ENCODE assay signal across 8 cellular contexts in genomic region chr19:38655148-38655824, GRCh38. TPM values are rescaled to one million over a fixed set of nuclear protein-coding genes. Genes with fewer than 3 reads are reported as not detected.
A peak's percentile ranks its signal among the peaks of the same experiment; 100 is the strongest.
DNase-seq lines count a peak whose midpoint lies in the region; ATAC-seq and TF ChIP-seq lines count a peak whose summit lies in the region.

No MANE protein-coding gene starts in this region.

- H3K4me1 ChIP-seq in Loucy (ENCODE audit: insufficient read depth, low read length, poor library complexity, severe bottlenecking) (peaks cover 86% of the 10 kb centered on the region), mammary epithelial cell (ENCODE audit: insufficient read depth, low read length) (peaks cover 94% of the 10 kb centered on the region), ovary (ENCODE audit: insufficient read depth) (peaks cover 52% of the 10 kb centered on the region)

- H4K20me1 ChIP-seq in Loucy (ENCODE audit: insufficient read depth, low read length, poor library complexity, severe bottlenecking) (peaks cover 95% of the 10 kb centered on the region), mammary epithelial cell (ENCODE audit: insufficient read depth, low read length) (no peaks in the 10 kb centered on the region)

- peak overlapping the region; percentile 100 for H3K27ac Mint-ChIP-seq in Calu3 (ENCODE audit: unreplicated experiment)

- H3K27ac ChIP-seq in mammary epithelial cell (ENCODE audit: insufficient read depth, low read depth, low read length) (peak overlapping the region; percentile 100), ovary (peak overlapping the region; percentile 28 to 72)

- H3K36me3 Mint-ChIP-seq in Calu3 (ENCODE audit: insufficient read depth, unreplicated experiment), result peaks cover 100% of the 10 kb centered on the region

- in situ Hi-C loops in mammary epithelial cell (cut with MboI; ENCODE audit: low sequenced_read_pairs in 2 of 2), result loop anchor here in 1 of 2 donors (5.0 kb wide), 1 partner anchor 37 kb away; no protein-coding TSS in a partner anchor

- dilution Hi-C loops in mammary epithelial cell (cut with HindIII; ENCODE audit: low sequenced_read_pairs), result loop anchor here (5.0 kb wide), 1 partner anchor 57 kb away; no protein-coding TSS in a partner anchor

- TF ChIP-seq EP300 in ovary (IDR thresholded peaks at IDR 0.05), result no peak

- no peaks in the 10 kb centered on the region for H3K27me3 ChIP-seq in Loucy (ENCODE audit: insufficient read depth, low read length, poor library complexity, severe bottlenecking)
- no peaks in the 10 kb centered on the region for H3K27me3 ChIP-seq in mammary epithelial cell (ENCODE audit: insufficient read depth, low read length)
- no peaks in the 10 kb centered on the region for H3K27me3 ChIP-seq in ovary

- peaks cover 65% of the 10 kb centered on the region for H3K4me1 Mint-ChIP-seq in Calu3 (ENCODE audit: low read depth, unreplicated experiment)

- 52% methylated on average over 5 of the region's 5 CpGs for WGBS in mammary epithelial cell (ENCODE audit: low coverage, missing lambda C conversion rate)
- 47 to 53% (median 47%) methylated on average over 5 of the region's 5 CpGs for WGBS in ovary, 3 donors

- H3K9me3 ChIP-seq in Loucy (ENCODE audit: insufficient read depth, low read depth, low read length) (no peaks in the 10 kb centered on the region), mammary epithelial cell (replicated peaks; ENCODE audit: insufficient read depth, low read length) (no peaks in the 10 kb centered on the region), ovary (no peaks in the 10 kb centered on the region)

- H3K36me3 ChIP-seq in Loucy (ENCODE audit: insufficient read depth, low read length) (peaks cover 18% of the 10 kb centered on the region; the same call in 1 of the 2 replicates), mammary epithelial cell (ENCODE audit: insufficient read depth, low read length) (peaks cover 11% of the 10 kb centered on the region), ovary (no peaks in the 10 kb centered on the region)

- H2AFZ ChIP-seq in Loucy (ENCODE audit: low read length), result no peak overlapping the region
- H2AFZ ChIP-seq in mammary epithelial cell (ENCODE audit: low read depth, low read length), result no peak overlapping the region

- DNase-seq in Calu3, result no peak
- DNase-seq in mammary epithelial cell, result peak; percentile 74
- no peak for DNase-seq in ovary
- no peak for DNase-seq in NCI-H526 (lab: John Stamatoyannopoulos, UW)
- DNase-seq in omental fat pad (ENCODE audit: low spot score), result no peak
- DNase-seq in H4 (ENCODE audit: low spot score), result no peak
- DNase-seq in SHP77 treated with DMSO at 0.1 percent for 48 hours (lab: John Stamatoyannopoulos, UW), result no peak

- no peaks in the 10 kb centered on the region for H3K9me3 Mint-ChIP-seq in Calu3 (ENCODE audit: low read depth, unreplicated experiment)

- TF ChIP-seq CTCF in Calu3 (IDR thresholded peaks at IDR 0.05; ENCODE audit: unreplicated experiment), result no peak
- TF ChIP-seq CTCF in Loucy (conservative IDR thresholded peaks at IDR 0.05; ENCODE audit: low read length), result no peak
- TF ChIP-seq CTCF in mammary epithelial cell (conservative IDR thresholded peaks at IDR 0.05 in 1 of 2, IDR thresholded peaks at IDR 0.05 in 1 of 2; ENCODE audit: extremely low read depth in 1 of 2, insufficient read depth in 1 of 2, low read depth in 1 of 2, low read length in 2 of 2), result no peak
- TF ChIP-seq CTCF in ovary (IDR thresholded peaks at IDR 0.05), result no peak
- TF ChIP-seq CTCF in omental fat pad (IDR thresholded peaks at IDR 0.05), result no peak

- intact Hi-C loops in Calu3 (cut with micrococcal nuclease; ENCODE audit: unreplicated experiment), result loop anchor here (5.0 kb wide), 1 partner anchor 177 kb away; the partner anchor contains the start of gene ECH1
- intact Hi-C loops in mammary epithelial cell (cut with micrococcal nuclease), result no loop called here
- intact Hi-C loops in ovary (cut with DNase I), result loop anchor here in 1 of 4 donors (2.0 kb wide), 1 partner anchor 58 kb away; no protein-coding TSS in a partner anchor

- H3K9ac ChIP-seq in Loucy (ENCODE audit: low read depth, low read length, poor library complexity, severe bottlenecking) (peak overlapping the region; percentile 38), mammary epithelial cell (ENCODE audit: insufficient read depth, low read length) (peak overlapping the region; percentile 98)

- H3K4me3 ChIP-seq in Loucy (ENCODE audit: low read length, poor library complexity, severe bottlenecking), result peak overlapping the region; percentile 29
- no peak overlapping the region for H3K4me3 ChIP-seq in mammary epithelial cell (replicated peaks in 1 of 3; ENCODE audit: insufficient read depth in 1 of 3, low read depth in 2 of 3, low read length in 3 of 3)
- H3K4me3 ChIP-seq in ovary, result no peak overlapping the region

- H3K27me3 Mint-ChIP-seq in Calu3 (ENCODE audit: unreplicated experiment), result no peaks in the 10 kb centered on the region

- H3K9me2 ChIP-seq in Loucy (replicated peaks; ENCODE audit: low read depth, low read length), result no peaks in the 10 kb centered on the region

- peak overlapping the region; percentile 99 for H3K4me3 Mint-ChIP-seq in Calu3 (ENCODE audit: low read depth, unreplicated experiment)

- no peak for TF ChIP-seq POLR2A in ovary (IDR thresholded peaks at IDR 0.05)

- peaks cover 3% of the 10 kb centered on the region; the same call in 1 of the 2 replicates for H3F3A ChIP-seq in Loucy (ENCODE audit: low read depth)

- peaks cover 100% of the 10 kb centered on the region for H3K79me2 ChIP-seq in Loucy (ENCODE audit: insufficient read depth, low read length)
- H3K79me2 ChIP-seq in mammary epithelial cell (ENCODE audit: insufficient read depth, low read length), result peaks cover 94% of the 10 kb centered on the region

- peak overlapping the region; percentile 98 for H3K4me2 ChIP-seq in Loucy (ENCODE audit: low read depth, low read length, poor library complexity, severe bottlenecking)
- no peak overlapping the region for H3K4me2 ChIP-seq in mammary epithelial cell (ENCODE audit: insufficient read depth, low read depth, low read length)

- BruUV-seq in Calu3 (replicated peaks; lab: Mats Ljungman, UMichigan), result no TSS peak
- BruUV-seq in mammary epithelial cell (replicated peaks; lab: Mats Ljungman, UMichigan), result no TSS peak

- CTCF ChIA-PET in Calu3 (lab: Charles Lee), result no interaction called here
- CTCF ChIA-PET in mammary epithelial cell (lab: Charles Lee; ENCODE audit: low non-redundant PET), result interaction anchor here (0.5 kb wide), 1 partner anchor 64 kb away, joined by 3 read pairs; no protein-coding TSS in a partner anchor

- ATAC-seq in omental fat pad (ENCODE audit: low FRiP score), result no peak

RNA-seq across cellular contexts. Expression of gene ACTN4, which starts 7.8 kb away (rescaled TPM):
- total RNA-seq in Calu3 (2022) (1,462 and 1,577 TPM in 2 replicates), mammary epithelial cell (1,000 to 10,000 TPM in 1 of 2 donors, 100 to 1,000 TPM in 1; 951 to 1,146 TPM), ovary (100 to 1,000 TPM; 139 to 419 (median 299) TPM), omental fat pad (100 to 1,000 TPM; 290 to 517 (median 367) TPM)
- polyA plus RNA-seq in mammary epithelial cell (524 TPM), ovary (100 to 1,000 TPM; 188 to 458 TPM)
- polyA minus RNA-seq in mammary epithelial cell, result 912 TPM
- total RNA-seq in H4 (2014; rRNA removed; shearing (Covaris generic)), result 157 and 262 TPM in 2 replicates

RNA-seq across cellular contexts. Expression of gene EIF3K, which starts 36.3 kb away (rescaled TPM):
- total RNA-seq in Calu3 (2022) (334 and 338 TPM in 2 replicates), mammary epithelial cell (100 to 1,000 TPM; 237 to 319 TPM), ovary (100 to 1,000 TPM; 247 to 527 (median 267) TPM), omental fat pad (100 to 1,000 TPM; 364 to 556 (median 476) TPM)
- polyA plus RNA-seq in mammary epithelial cell (490 TPM), ovary (100 to 1,000 TPM; 215 to 391 TPM)
- 368 TPM for polyA minus RNA-seq in mammary epithelial cell
- total RNA-seq in H4 (2014; rRNA removed; shearing (Covaris generic)), result 980 and 1,233 TPM in 2 replicates

RNA-seq across cellular contexts. Expression of gene MAP4K1, which starts 37.5 kb away (rescaled TPM):
- total RNA-seq in Calu3 (2022) (1.2 TPM in 1 of 2 replicates, not detected in the other), mammary epithelial cell (under 1 TPM in 1 of 2 donors, not detected in 1; 0.75 TPM), ovary (1 to 10 TPM in 6 of 7 donors, under 1 TPM in 1; 0.95 to 6.1 (median 2.6) TPM), omental fat pad (1 to 10 TPM; 1.5 to 3.2 (median 2.7) TPM)
- polyA plus RNA-seq in mammary epithelial cell (0.51 TPM), ovary (1 to 10 TPM; 1.0 to 2.6 TPM)
- not detected for polyA minus RNA-seq in mammary epithelial cell
- 0.29 and 3.0 TPM in 2 replicates for total RNA-seq in H4 (2014; rRNA removed; shearing (Covaris generic))
